Comparison of ENCODE assay signal across 10 cellular contexts in the genomic region with DNA sequence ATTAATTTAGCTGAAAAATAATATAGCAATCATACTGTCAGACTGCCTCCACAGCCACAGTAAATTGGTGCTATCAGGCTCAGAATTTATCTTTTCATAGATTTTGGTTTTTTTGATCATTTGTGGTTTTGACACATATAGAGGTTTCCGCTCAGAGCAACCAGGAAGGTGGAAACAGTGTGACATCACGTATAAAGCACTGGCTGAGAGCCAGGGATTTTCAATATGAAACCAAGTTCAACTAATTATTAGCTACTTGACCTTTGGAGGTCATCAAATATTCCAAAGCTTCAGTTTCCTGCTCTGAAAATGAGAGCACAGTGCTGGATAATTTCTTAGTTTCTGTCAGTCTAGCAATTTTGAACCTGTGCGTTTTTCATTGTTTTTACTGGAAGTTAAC.
DNase-seq lines count a peak whose midpoint lies in the region; ATAC-seq and TF ChIP-seq lines count a peak whose summit lies in the region.
"Had no signal": no experiment of that assay in that cellular context is flagged by ENCODE, and none has a peak within 500 bp of the region (broad histone marks: within the 10 kb centered on the region; RNA-seq: fewer than 3 reads in every experiment).

No MANE protein-coding gene starts in this region.

- no peak overlapping the region for H3K4me3 Mint-ChIP-seq in activated T-cell treated with anti-CD3 and anti-CD28 coated beads, Interleukin-2, amount 50 U/mL, for 24 hours
- peak overlapping the region; percentile 21 to 49 for H3K4me3 Mint-ChIP-seq in stimulated activated naive CD8-positive, alpha-beta T cell treated with anti-CD3 and anti-CD28 coated beads, Interleukin-15, amount 100 ng/mL, for 72 hours

- intact Hi-C loops in right lobe of liver (cut with DNase I), result no loop called here

- TF ChIP-seq RAD21 in liver (IDR thresholded peaks at IDR 0.05), result no peak

- H3K4me1 ChIP-seq in liver (ENCODE audit: control insufficient read depth in 4 of 4, insufficient read depth in 4 of 4, low read length in 3 of 4) (no peaks in the 10 kb centered on the region), right lobe of liver (no peaks in the 10 kb centered on the region)

- H3K27ac ChIP-seq in liver (ENCODE audit: low read depth in 1 of 2, low read length in 2 of 2) (no peak overlapping the region), right lobe of liver (no peak overlapping the region)

- DNase-seq in right lobe of liver (no peak), mucosa of gallbladder (ENCODE audit: low spot score) (peak; percentile 75), HT-29 (ENCODE audit: low spot score) (no peak), epidermal melanocyte (ENCODE audit: insufficient read length, low spot score) (no peak), DMS79 (lab: John Stamatoyannopoulos, UW) (no peak)
- no peak for DNase-seq in activated T-cell treated with anti-CD3 and anti-CD28 coated beads, Interleukin-2, amount 50 U/mL, for 24 hours
- DNase-seq in stimulated activated naive CD8-positive, alpha-beta T cell treated with anti-CD3 and anti-CD28 coated beads, Interleukin-15, amount 100 ng/mL, for 72 hours, result peak; percentile 33 to 64
- DNase-seq: IMR-90, NCI-H226 had no signal

- H3K36me3 Mint-ChIP-seq in activated T-cell treated with anti-CD3 and anti-CD28 coated beads, Interleukin-2, amount 50 U/mL, for 24 hours (ENCODE audit: low read depth), result peaks cover 2% of the 10 kb centered on the region

- WGBS in liver, result 59% methylated on average over 3 of the region's 3 CpGs
- 38% methylated on average over 3 of the region's 3 CpGs for WGBS in right lobe of liver (ENCODE audit: insufficient coverage, low coverage, low lambda C conversion rate, missing lambda C conversion rate)

- no peaks in the 10 kb centered on the region for H3K27me3 Mint-ChIP-seq in activated T-cell treated with anti-CD3 and anti-CD28 coated beads, Interleukin-2, amount 50 U/mL, for 24 hours
- H3K27me3 Mint-ChIP-seq in stimulated activated naive CD8-positive, alpha-beta T cell treated with anti-CD3 and anti-CD28 coated beads, Interleukin-15, amount 100 ng/mL, for 72 hours, result no peaks in the 10 kb centered on the region

- ATAC-seq in right lobe of liver, result no peak
- ATAC-seq in stimulated activated naive CD8-positive, alpha-beta T cell treated with anti-CD3 and anti-CD28 coated beads, Interleukin-15, amount 100 ng/mL, for 72 hours, result peak; percentile 92

- H3K9ac ChIP-seq in liver (ENCODE audit: low read depth in 1 of 2, low read length in 2 of 2), result no peak overlapping the region

- H3K4me1 Mint-ChIP-seq in activated T-cell treated with anti-CD3 and anti-CD28 coated beads, Interleukin-2, amount 50 U/mL, for 24 hours (ENCODE audit: low read depth), result peaks cover 80% of the 10 kb centered on the region
- peaks cover 60% of the 10 kb centered on the region for H3K4me1 Mint-ChIP-seq in stimulated activated naive CD8-positive, alpha-beta T cell treated with anti-CD3 and anti-CD28 coated beads, Interleukin-15, amount 100 ng/mL, for 72 hours

- TF ChIP-seq CTCF in liver (IDR thresholded peaks at IDR 0.05; ENCODE audit: low read depth, low read length, missing input control) (no peak), right lobe of liver (IDR thresholded peaks at IDR 0.05) (no peak)

- H3K27me3 ChIP-seq in liver (ENCODE audit: control insufficient read depth in 4 of 4, insufficient read depth in 4 of 4, low read length in 3 of 4), result no peaks in the 10 kb centered on the region
- peaks cover 0 to 4% of the 10 kb centered on the region in 2 donors for H3K27me3 ChIP-seq in right lobe of liver

- no peak overlapping the region for H3K4me3 ChIP-seq in liver (ENCODE audit: low read depth in 1 of 3, low read length in 3 of 3)
- H3K4me3 ChIP-seq in right lobe of liver, result no peak overlapping the region

- H3K9me3 ChIP-seq in liver (ENCODE audit: control insufficient read depth in 4 of 4, low read length in 3 of 4), result no peaks in the 10 kb centered on the region
- H3K9me3 ChIP-seq in right lobe of liver, result no peaks in the 10 kb centered on the region

- H3K9me3 Mint-ChIP-seq in activated T-cell treated with anti-CD3 and anti-CD28 coated beads, Interleukin-2, amount 50 U/mL, for 24 hours, result no peaks in the 10 kb centered on the region
- no peaks in the 10 kb centered on the region for H3K9me3 Mint-ChIP-seq in stimulated activated naive CD8-positive, alpha-beta T cell treated with anti-CD3 and anti-CD28 coated beads, Interleukin-15, amount 100 ng/mL, for 72 hours

- TF ChIP-seq POLR2A in right lobe of liver (IDR thresholded peaks at IDR 0.05), result no peak

- H3K36me3 ChIP-seq in liver (ENCODE audit: control insufficient read depth in 4 of 4, insufficient read depth in 3 of 4, low read depth in 1 of 4, low read length in 3 of 4) (no peaks in the 10 kb centered on the region), right lobe of liver (no peaks in the 10 kb centered on the region)

- H3K27ac Mint-ChIP-seq in activated T-cell treated with anti-CD3 and anti-CD28 coated beads, Interleukin-2, amount 50 U/mL, for 24 hours, result peak overlapping the region; percentile 24
- H3K27ac Mint-ChIP-seq in stimulated activated naive CD8-positive, alpha-beta T cell treated with anti-CD3 and anti-CD28 coated beads, Interleukin-15, amount 100 ng/mL, for 72 hours, result peak overlapping the region in 1 of 2 donors; percentile 6

TF ChIP-seq in liver, 16 proteins besides CTCF, POLR2A, EP300 and RAD21:
- TF ChIP-seq FOXA1 (IDR thresholded peaks at IDR 0.05) (no peak), NR2F2 (IDR thresholded peaks at IDR 0.05) (peak; percentile 14)

Comparison
In these comparisons a context has a peak if more than half of its experiments do, and no peak if none do; other contexts are left out.
1. DNase-seq: peak in mucosa of gallbladder (single experiment) and stimulated activated naive CD8-positive, alpha-beta T cell treated with anti-CD3 and anti-CD28 coated beads, Interleukin-15, amount 100 ng/mL, for 72 hours (2 of 2); none in right lobe of liver (0 of 3), activated T-cell treated with anti-CD3 and anti-CD28 coated beads, Interleukin-2, amount 50 U/mL, for 24 hours (single experiment), HT-29 (single experiment), epidermal melanocyte (single experiment) and DMS79 (single experiment).